2 cellular contexts compared by ENCODE assay signal in genomic region chr12:11686135-11686534, GRCh38.
TF ChIP-seq lines count a peak whose summit lies in the region.

No MANE protein-coding gene starts in this region.

TF ChIP-seq in HEK293, 187 proteins besides CTCF, POLR2A, EP300 and RAD21 (continued from another document):
- no peak for TF ChIP-seq ZNF529 (tag by site-specific recombination; IDR thresholded peaks at IDR 0.05; ENCODE audit: insufficient replicate concordance)
- no peak for TF ChIP-seq ZNF19 (tag by site-specific recombination; IDR thresholded peaks at IDR 0.05; ENCODE audit: low read depth)
- no peak for TF ChIP-seq ZNF341 (tag by site-specific recombination; IDR thresholded peaks at IDR 0.05; ENCODE audit: low read depth)
- no peak for TF ChIP-seq ZNF830 (tag by site-specific recombination; IDR thresholded peaks at IDR 0.05; ENCODE audit: low read depth)
- peak; percentile 77 for TF ChIP-seq ZIC2 (tag by site-specific recombination; IDR thresholded peaks at IDR 0.05)
- no peak for TF ChIP-seq ZNF114 (tag by site-specific recombination; IDR thresholded peaks at IDR 0.05)
- TF ChIP-seq, protein P1, sequence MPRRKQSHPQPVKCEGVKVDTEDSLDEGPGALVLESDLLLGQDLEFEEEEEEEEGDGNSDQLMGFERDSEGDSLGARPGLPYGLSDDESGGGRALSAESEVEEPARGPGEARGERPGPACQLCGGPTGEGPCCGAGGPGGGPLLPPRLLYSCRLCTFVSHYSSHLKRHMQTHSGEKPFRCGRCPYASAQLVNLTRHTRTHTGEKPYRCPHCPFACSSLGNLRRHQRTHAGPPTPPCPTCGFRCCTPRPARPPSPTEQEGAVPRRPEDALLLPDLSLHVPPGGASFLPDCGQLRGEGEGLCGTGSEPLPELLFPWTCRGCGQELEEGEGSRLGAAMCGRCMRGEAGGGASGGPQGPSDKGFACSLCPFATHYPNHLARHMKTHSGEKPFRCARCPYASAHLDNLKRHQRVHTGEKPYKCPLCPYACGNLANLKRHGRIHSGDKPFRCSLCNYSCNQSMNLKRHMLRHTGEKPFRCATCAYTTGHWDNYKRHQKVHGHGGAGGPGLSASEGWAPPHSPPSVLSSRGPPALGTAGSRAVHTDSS (tag by site-specific recombination; IDR thresholded peaks at IDR 0.05), result no peak
- no peak for TF ChIP-seq ZNF626 (tag by site-specific recombination; IDR thresholded peaks at IDR 0.05)
- TF ChIP-seq ZNF473 (tag by site-specific recombination; IDR thresholded peaks at IDR 0.05), result no peak
- no peak for TF ChIP-seq ZNF623 (tag by site-specific recombination; IDR thresholded peaks at IDR 0.05)
- no peak for TF ChIP-seq ZNF221 (tag by site-specific recombination; IDR thresholded peaks at IDR 0.05; ENCODE audit: borderline replicate concordance)
- TF ChIP-seq, protein P2, sequence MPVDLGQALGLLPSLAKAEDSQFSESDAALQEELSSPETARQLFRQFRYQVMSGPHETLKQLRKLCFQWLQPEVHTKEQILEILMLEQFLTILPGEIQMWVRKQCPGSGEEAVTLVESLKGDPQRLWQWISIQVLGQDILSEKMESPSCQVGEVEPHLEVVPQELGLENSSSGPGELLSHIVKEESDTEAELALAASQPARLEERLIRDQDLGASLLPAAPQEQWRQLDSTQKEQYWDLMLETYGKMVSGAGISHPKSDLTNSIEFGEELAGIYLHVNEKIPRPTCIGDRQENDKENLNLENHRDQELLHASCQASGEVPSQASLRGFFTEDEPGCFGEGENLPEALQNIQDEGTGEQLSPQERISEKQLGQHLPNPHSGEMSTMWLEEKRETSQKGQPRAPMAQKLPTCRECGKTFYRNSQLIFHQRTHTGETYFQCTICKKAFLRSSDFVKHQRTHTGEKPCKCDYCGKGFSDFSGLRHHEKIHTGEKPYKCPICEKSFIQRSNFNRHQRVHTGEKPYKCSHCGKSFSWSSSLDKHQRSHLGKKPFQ (tag by site-specific recombination; IDR thresholded peaks at IDR 0.05), result no peak
- TF ChIP-seq ZNF248 (tag by site-specific recombination; IDR thresholded peaks at IDR 0.05), result no peak
- TF ChIP-seq SCRT2 (tag by site-specific recombination; IDR thresholded peaks at IDR 0.05), result no peak
- 0 out of 2 replicates have a peak, but pooled peaks have one; percentile 25 for TF ChIP-seq FEZF1 (tag by site-specific recombination; IDR thresholded peaks at IDR 0.05)
- no peak for TF ChIP-seq ZNF175 (tag by site-specific recombination; IDR thresholded peaks at IDR 0.05)
- no peak for TF ChIP-seq ZNF391 (tag by site-specific recombination; IDR thresholded peaks at IDR 0.05; ENCODE audit: borderline replicate concordance, low read depth)
- TF ChIP-seq ZNF394 (tag by site-specific recombination; IDR thresholded peaks at IDR 0.05; ENCODE audit: borderline replicate concordance), result no peak
- peak; percentile 36; the same call in 1 of the 2 replicates for TF ChIP-seq SP7 (tag by site-specific recombination; IDR thresholded peaks at IDR 0.05)
- TF ChIP-seq, protein P3, sequence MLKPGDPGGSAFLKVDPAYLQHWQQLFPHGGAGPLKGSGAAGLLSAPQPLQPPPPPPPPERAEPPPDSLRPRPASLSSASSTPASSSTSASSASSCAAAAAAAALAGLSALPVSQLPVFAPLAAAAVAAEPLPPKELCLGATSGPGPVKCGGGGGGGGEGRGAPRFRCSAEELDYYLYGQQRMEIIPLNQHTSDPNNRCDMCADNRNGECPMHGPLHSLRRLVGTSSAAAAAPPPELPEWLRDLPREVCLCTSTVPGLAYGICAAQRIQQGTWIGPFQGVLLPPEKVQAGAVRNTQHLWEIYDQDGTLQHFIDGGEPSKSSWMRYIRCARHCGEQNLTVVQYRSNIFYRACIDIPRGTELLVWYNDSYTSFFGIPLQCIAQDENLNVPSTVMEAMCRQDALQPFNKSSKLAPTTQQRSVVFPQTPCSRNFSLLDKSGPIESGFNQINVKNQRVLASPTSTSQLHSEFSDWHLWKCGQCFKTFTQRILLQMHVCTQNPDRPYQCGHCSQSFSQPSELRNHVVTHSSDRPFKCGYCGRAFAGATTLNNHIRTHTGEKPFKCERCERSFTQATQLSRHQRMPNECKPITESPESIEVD (tag by site-specific recombination; IDR thresholded peaks at IDR 0.05), result 0 out of 2 replicates have a peak, but pooled peaks have one; percentile 15
- no peak for TF ChIP-seq ZNF514 (tag by site-specific recombination; IDR thresholded peaks at IDR 0.05)
- TF ChIP-seq ZNF350 (tag by site-specific recombination; IDR thresholded peaks at IDR 0.05), result no peak
- TF ChIP-seq TCF7L2 (IDR thresholded peaks at IDR 0.05; ENCODE audit: borderline replicate concordance, low read depth, low read length), result peak; percentile 64; the same call in 1 of the 2 replicates
- TF ChIP-seq ZNF561 (tag by site-specific recombination; IDR thresholded peaks at IDR 0.05; ENCODE audit: borderline replicate concordance), result no peak
- TF ChIP-seq ZNF423 (tag by site-specific recombination; IDR thresholded peaks at IDR 0.05), result no peak
- no peak for TF ChIP-seq ZNF239 (tag by site-specific recombination; IDR thresholded peaks at IDR 0.05)
- TF ChIP-seq ZNF658 (tag by site-specific recombination; IDR thresholded peaks at IDR 0.05), result no peak
- TF ChIP-seq ZNF184 (tag by site-specific recombination; IDR thresholded peaks at IDR 0.05), result no peak
- no peak for TF ChIP-seq ZNF169 (tag by site-specific recombination; IDR thresholded peaks at IDR 0.05)
- no peak for TF ChIP-seq ZNF776 (tag by site-specific recombination; IDR thresholded peaks at IDR 0.05; ENCODE audit: borderline replicate concordance)
- no peak for TF ChIP-seq ZNF266 (tag by site-specific recombination; IDR thresholded peaks at IDR 0.05; ENCODE audit: low read depth)
- TF ChIP-seq ZNF654 (tag by site-specific recombination; IDR thresholded peaks at IDR 0.05; ENCODE audit: low read depth), result no peak
- TF ChIP-seq ZNF274 (IDR thresholded peaks at IDR 0.05; ENCODE audit: low read length), result no peak
- TF ChIP-seq ZNF274 (tag by site-specific recombination; IDR thresholded peaks at IDR 0.05; ENCODE audit: borderline replicate concordance), result no peak
- no peak for TF ChIP-seq ZNF560 (tag by site-specific recombination; IDR thresholded peaks at IDR 0.05; ENCODE audit: borderline replicate concordance)
- no peak for TF ChIP-seq IKZF3 (tag by site-specific recombination; IDR thresholded peaks at IDR 0.05)
- TF ChIP-seq ZNF140 (tag by site-specific recombination; IDR thresholded peaks at IDR 0.05), result no peak
- no peak for TF ChIP-seq ZNF416 (tag by site-specific recombination; IDR thresholded peaks at IDR 0.05)

TF ChIP-seq in WTC11, 78 proteins besides CTCF, POLR2A, EP300 and RAD21 (continued from another document):
- no peak for TF ChIP-seq HMGXB4 (CRISPR knock-in tag; IDR thresholded peaks at IDR 0.05)
- TF ChIP-seq MXD4 (CRISPR knock-in tag; IDR thresholded peaks at IDR 0.05; ENCODE audit: borderline replicate concordance), result no peak
- TF ChIP-seq GABPB1 (CRISPR knock-in tag; IDR thresholded peaks at IDR 0.05), result no peak
- no peak for TF ChIP-seq ZMAT4 (CRISPR knock-in tag; IDR thresholded peaks at IDR 0.05)
- no peak for TF ChIP-seq CDX4 (CRISPR knock-in tag; IDR thresholded peaks at IDR 0.05; ENCODE audit: borderline replicate concordance)
- no peak for TF ChIP-seq GTF2I (CRISPR knock-in tag; conservative IDR thresholded peaks at IDR 0.05)
- TF ChIP-seq, protein P4, sequence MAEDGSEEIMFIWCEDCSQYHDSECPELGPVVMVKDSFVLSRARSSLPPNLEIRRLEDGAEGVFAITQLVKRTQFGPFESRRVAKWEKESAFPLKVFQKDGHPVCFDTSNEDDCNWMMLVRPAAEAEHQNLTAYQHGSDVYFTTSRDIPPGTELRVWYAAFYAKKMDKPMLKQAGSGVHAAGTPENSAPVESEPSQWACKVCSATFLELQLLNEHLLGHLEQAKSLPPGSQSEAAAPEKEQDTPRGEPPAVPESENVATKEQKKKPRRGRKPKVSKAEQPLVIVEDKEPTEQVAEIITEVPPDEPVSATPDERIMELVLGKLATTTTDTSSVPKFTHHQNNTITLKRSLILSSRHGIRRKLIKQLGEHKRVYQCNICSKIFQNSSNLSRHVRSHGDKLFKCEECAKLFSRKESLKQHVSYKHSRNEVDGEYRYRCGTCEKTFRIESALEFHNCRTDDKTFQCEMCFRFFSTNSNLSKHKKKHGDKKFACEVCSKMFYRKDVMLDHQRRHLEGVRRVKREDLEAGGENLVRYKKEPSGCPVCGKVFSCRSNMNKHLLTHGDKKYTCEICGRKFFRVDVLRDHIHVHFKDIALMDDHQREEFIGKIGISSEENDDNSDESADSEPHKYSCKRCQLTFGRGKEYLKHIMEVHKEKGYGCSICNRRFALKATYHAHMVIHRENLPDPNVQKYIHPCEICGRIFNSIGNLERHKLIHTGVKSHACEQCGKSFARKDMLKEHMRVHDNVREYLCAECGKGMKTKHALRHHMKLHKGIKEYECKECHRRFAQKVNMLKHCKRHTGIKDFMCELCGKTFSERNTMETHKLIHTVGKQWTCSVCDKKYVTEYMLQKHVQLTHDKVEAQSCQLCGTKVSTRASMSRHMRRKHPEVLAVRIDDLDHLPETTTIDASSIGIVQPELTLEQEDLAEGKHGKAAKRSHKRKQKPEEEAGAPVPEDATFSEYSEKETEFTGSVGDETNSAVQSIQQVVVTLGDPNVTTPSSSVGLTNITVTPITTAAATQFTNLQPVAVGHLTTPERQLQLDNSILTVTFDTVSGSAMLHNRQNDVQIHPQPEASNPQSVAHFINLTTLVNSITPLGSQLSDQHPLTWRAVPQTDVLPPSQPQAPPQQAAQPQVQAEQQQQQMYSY (CRISPR knock-in tag; IDR thresholded peaks at IDR 0.05), result no peak
- no peak for TF ChIP-seq OVOL2 (CRISPR knock-in tag; IDR thresholded peaks at IDR 0.05; ENCODE audit: borderline replicate concordance)
- TF ChIP-seq USF2 (CRISPR knock-in tag; IDR thresholded peaks at IDR 0.05), result no peak
- no peak for TF ChIP-seq ATF2 (CRISPR knock-in tag; IDR thresholded peaks at IDR 0.05; ENCODE audit: borderline replicate concordance, low read depth)
- TF ChIP-seq TP53 (CRISPR knock-in tag; IDR thresholded peaks at IDR 0.05), result no peak
- TF ChIP-seq, protein P5, sequence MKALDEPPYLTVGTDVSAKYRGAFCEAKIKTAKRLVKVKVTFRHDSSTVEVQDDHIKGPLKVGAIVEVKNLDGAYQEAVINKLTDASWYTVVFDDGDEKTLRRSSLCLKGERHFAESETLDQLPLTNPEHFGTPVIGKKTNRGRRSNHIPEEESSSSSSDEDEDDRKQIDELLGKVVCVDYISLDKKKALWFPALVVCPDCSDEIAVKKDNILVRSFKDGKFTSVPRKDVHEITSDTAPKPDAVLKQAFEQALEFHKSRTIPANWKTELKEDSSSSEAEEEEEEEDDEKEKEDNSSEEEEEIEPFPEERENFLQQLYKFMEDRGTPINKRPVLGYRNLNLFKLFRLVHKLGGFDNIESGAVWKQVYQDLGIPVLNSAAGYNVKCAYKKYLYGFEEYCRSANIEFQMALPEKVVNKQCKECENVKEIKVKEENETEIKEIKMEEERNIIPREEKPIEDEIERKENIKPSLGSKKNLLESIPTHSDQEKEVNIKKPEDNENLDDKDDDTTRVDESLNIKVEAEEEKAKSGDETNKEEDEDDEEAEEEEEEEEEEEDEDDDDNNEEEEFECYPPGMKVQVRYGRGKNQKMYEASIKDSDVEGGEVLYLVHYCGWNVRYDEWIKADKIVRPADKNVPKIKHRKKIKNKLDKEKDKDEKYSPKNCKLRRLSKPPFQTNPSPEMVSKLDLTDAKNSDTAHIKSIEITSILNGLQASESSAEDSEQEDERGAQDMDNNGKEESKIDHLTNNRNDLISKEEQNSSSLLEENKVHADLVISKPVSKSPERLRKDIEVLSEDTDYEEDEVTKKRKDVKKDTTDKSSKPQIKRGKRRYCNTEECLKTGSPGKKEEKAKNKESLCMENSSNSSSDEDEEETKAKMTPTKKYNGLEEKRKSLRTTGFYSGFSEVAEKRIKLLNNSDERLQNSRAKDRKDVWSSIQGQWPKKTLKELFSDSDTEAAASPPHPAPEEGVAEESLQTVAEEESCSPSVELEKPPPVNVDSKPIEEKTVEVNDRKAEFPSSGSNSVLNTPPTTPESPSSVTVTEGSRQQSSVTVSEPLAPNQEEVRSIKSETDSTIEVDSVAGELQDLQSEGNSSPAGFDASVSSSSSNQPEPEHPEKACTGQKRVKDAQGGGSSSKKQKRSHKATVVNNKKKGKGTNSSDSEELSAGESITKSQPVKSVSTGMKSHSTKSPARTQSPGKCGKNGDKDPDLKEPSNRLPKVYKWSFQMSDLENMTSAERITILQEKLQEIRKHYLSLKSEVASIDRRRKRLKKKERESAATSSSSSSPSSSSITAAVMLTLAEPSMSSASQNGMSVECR (CRISPR knock-in tag; IDR thresholded peaks at IDR 0.05; ENCODE audit: borderline replicate concordance), result no peak
- no peak for TF ChIP-seq ZNF416 (CRISPR knock-in tag; IDR thresholded peaks at IDR 0.05)
- TF ChIP-seq ZNF232 (CRISPR knock-in tag; IDR thresholded peaks at IDR 0.05), result no peak
- TF ChIP-seq SOX15 (CRISPR knock-in tag; IDR thresholded peaks at IDR 0.05), result no peak
